Comparison of ENCODE assay signal across 17 cellular contexts in genomic region chr5:143036146-143036927, GRCh38.
A peak's percentile ranks its signal among the peaks of the same experiment; 100 is the strongest.
DNase-seq lines count a peak whose midpoint lies in the region; ATAC-seq and TF ChIP-seq lines count a peak whose summit lies in the region.
"Had no signal": no experiment of that assay in that cellular context is flagged by ENCODE, and none has a peak within 500 bp of the region (broad histone marks: within the 10 kb centered on the region; RNA-seq: fewer than 3 reads in every experiment).

No MANE protein-coding gene starts in this region.

- H3K27ac Mint-ChIP-seq in WTC11: peak overlapping the region; percentile 59
- peak overlapping the region; percentile 64 for H3K27ac Mint-ChIP-seq in stimulated activated effector memory CD8-positive, alpha-beta T cell treated with anti-CD3 and anti-CD28 coated beads, Interleukin-12 subunit alpha, Interleukin-12 subunit beta, amount 100 ng/mL, for 72 hours
- H3K27ac Mint-ChIP-seq in mesothelial cell of epicardium: no peak overlapping the region
- H3K27ac Mint-ChIP-seq in T-cell: peak overlapping the region in 1 of 2 donors; percentile 33

- POLR2A ChIA-PET in WTC11 (lab: Charles Lee): no interaction called here
- POLR2A ChIA-PET in T-cell (lab: Charles Lee): interaction anchor here in 1 of 2 donors (0.6 kb wide), 1 partner anchor 713 kb away, joined by 3 read pairs; no protein-coding TSS in a partner anchor

- TF ChIP-seq CTCF in WTC11 (IDR thresholded peaks at IDR 0.05) (no peak), mesothelial cell of epicardium (IDR thresholded peaks at IDR 0.05; ENCODE audit: unreplicated experiment) (no peak)

- DNase-seq in activated naive CD4-positive, alpha-beta T cell treated with Interleukin-2 at 50 U/mL for 16 hours: peak; percentile 18
- DNase-seq in activated naive CD4-positive, alpha-beta T cell (lab: John Stamatoyannopoulos, UW): no peak
- DNase-seq in WTC11 (ENCODE audit: low spot score): no peak
- no peak for DNase-seq in stimulated activated effector memory CD8-positive, alpha-beta T cell treated with anti-CD3 and anti-CD28 coated beads, Interleukin-12 subunit alpha, Interleukin-12 subunit beta, amount 100 ng/mL, for 72 hours (ENCODE audit: low spot score in 2 of 2)
- DNase-seq in mesothelial cell of epicardium (ENCODE audit: low spot score in 2 of 2, unreplicated experiment in 2 of 2): no peak
- no peak for DNase-seq in DMS153 treated with DMSO at 0.1 percent for 48 hours (lab: John Stamatoyannopoulos, UW; ENCODE audit: unreplicated experiment)
- no peak for DNase-seq in T-cell
- DNase-seq: aorta; DND-41; foreskin melanocyte; kidney; NCI-H1417 treated with DMSO at 0.1 percent for 48 hours; psoas muscle; stimulated activated naive CD4-positive, alpha-beta T cell; T-helper 9 cell had no signal

- CTCF ChIA-PET in WTC11 (lab: Charles Lee): interaction anchor here (0.6 to 1.0 kb wide), 2 partner anchors 26 to 283 kb away, joined by 3 read pairs; no protein-coding TSS in a partner anchor
- CTCF ChIA-PET in T-cell (lab: Charles Lee): no interaction called here

- H3K36me3 Mint-ChIP-seq in WTC11 (no peaks in the 10 kb centered on the region), mesothelial cell of epicardium (no peaks in the 10 kb centered on the region), T-cell (peaks cover 33% of the 10 kb centered on the region)
- peaks cover 15% of the 10 kb centered on the region for H3K36me3 Mint-ChIP-seq in stimulated activated effector memory CD8-positive, alpha-beta T cell treated with anti-CD3 and anti-CD28 coated beads, Interleukin-12 subunit alpha, Interleukin-12 subunit beta, amount 100 ng/mL, for 72 hours

- H3K4me3 Mint-ChIP-seq in WTC11 (no peak overlapping the region), mesothelial cell of epicardium (no peak overlapping the region), T-cell (no peak overlapping the region)
- H3K4me3 Mint-ChIP-seq in stimulated activated effector memory CD8-positive, alpha-beta T cell treated with anti-CD3 and anti-CD28 coated beads, Interleukin-12 subunit alpha, Interleukin-12 subunit beta, amount 100 ng/mL, for 72 hours: peak overlapping the region; percentile 2
- H3K4me3 Mint-ChIP-seq: IgD-negative memory B cell had no signal

- ATAC-seq in GM21423 (IDR thresholded peaks at IDR 0.05; ENCODE audit: unreplicated experiment) (peak; percentile 54), WTC11 (peak; percentile 13; the same call in 1 of the 2 replicates), T-cell (replicated peaks in 1 of 4) (no peak)
- ATAC-seq in stimulated activated effector memory CD8-positive, alpha-beta T cell treated with anti-CD3 and anti-CD28 coated beads, Interleukin-12 subunit alpha, Interleukin-12 subunit beta, amount 100 ng/mL, for 72 hours: peak; percentile 75
- ATAC-seq: psoas muscle had no signal

- H3K9me3 Mint-ChIP-seq in WTC11: no peaks in the 10 kb centered on the region
- no peaks in the 10 kb centered on the region for H3K9me3 Mint-ChIP-seq in stimulated activated effector memory CD8-positive, alpha-beta T cell treated with anti-CD3 and anti-CD28 coated beads, Interleukin-12 subunit alpha, Interleukin-12 subunit beta, amount 100 ng/mL, for 72 hours
- H3K9me3 Mint-ChIP-seq in mesothelial cell of epicardium: no peaks in the 10 kb centered on the region
- no peaks in the 10 kb centered on the region for H3K9me3 Mint-ChIP-seq in T-cell
- H3K9me3 Mint-ChIP-seq: IgD-negative memory B cell had no signal

- H3K27me3 Mint-ChIP-seq in WTC11 (ENCODE audit: low read depth): no peaks in the 10 kb centered on the region
- no peaks in the 10 kb centered on the region for H3K27me3 Mint-ChIP-seq in mesothelial cell of epicardium (ENCODE audit: low read depth)
- no peaks in the 10 kb centered on the region for H3K27me3 Mint-ChIP-seq in T-cell
- H3K27me3 Mint-ChIP-seq: IgD-negative memory B cell had no signal

- peaks cover 69% of the 10 kb centered on the region for H3K4me1 Mint-ChIP-seq in WTC11
- peaks cover 48% of the 10 kb centered on the region for H3K4me1 Mint-ChIP-seq in stimulated activated effector memory CD8-positive, alpha-beta T cell treated with anti-CD3 and anti-CD28 coated beads, Interleukin-12 subunit alpha, Interleukin-12 subunit beta, amount 100 ng/mL, for 72 hours
- H3K4me1 Mint-ChIP-seq in mesothelial cell of epicardium: peaks cover 4% of the 10 kb centered on the region
- H3K4me1 Mint-ChIP-seq in T-cell: peaks cover 8 to 17% (median 9%) of the 10 kb centered on the region in 3 donors

TF ChIP-seq in WTC11, 78 proteins besides CTCF, POLR2A, EP300 and RAD21:
- no peak for TF ChIP-seq RORB (CRISPR knock-in tag; IDR thresholded peaks at IDR 0.05)
- no peak for TF ChIP-seq FOXP1 (CRISPR knock-in tag; IDR thresholded peaks at IDR 0.05; ENCODE audit: borderline replicate concordance)
- no peak for TF ChIP-seq ZBTB21 (CRISPR knock-in tag; IDR thresholded peaks at IDR 0.05; ENCODE audit: borderline replicate concordance)
- TF ChIP-seq NFATC4 (CRISPR knock-in tag; IDR thresholded peaks at IDR 0.05): no peak
- no peak for TF ChIP-seq ATF2 (CRISPR knock-in tag; IDR thresholded peaks at IDR 0.05; ENCODE audit: borderline replicate concordance, low read depth)
- peak; percentile 67; the same call in 1 of the 2 replicates for TF ChIP-seq GTF2I (CRISPR knock-in tag; conservative IDR thresholded peaks at IDR 0.05)
- TF ChIP-seq SMAD3 (CRISPR knock-in tag; IDR thresholded peaks at IDR 0.05; ENCODE audit: borderline replicate concordance): no peak
TF ChIP-seq in WTC11: peak in this region for 1.

Comparison
In these comparisons a context has a peak if more than half of its experiments do, and no peak if none do; other contexts are left out.
1. ATAC-seq: peak in GM21423 (single experiment), WTC11 (single experiment) and stimulated activated effector memory CD8-positive, alpha-beta T cell treated with anti-CD3 and anti-CD28 coated beads, Interleukin-12 subunit alpha, Interleukin-12 subunit beta, amount 100 ng/mL, for 72 hours (single experiment); none in T-cell (0 of 4).